8 cellular contexts compared by ENCODE assay signal in genomic region chr15:62119224-62119925, GRCh38. TPM values are rescaled to one million over a fixed set of nuclear protein-coding genes. Genes with fewer than 3 reads are reported as not detected.
DNase-seq lines count a peak whose midpoint lies in the region; TF ChIP-seq lines count a peak whose summit lies in the region.

No MANE protein-coding gene starts in this region.

- no peak overlapping the region for H2AK5ac ChIP-seq in mesendoderm (ENCODE audit: low read length)

- H3K9ac ChIP-seq in mesendoderm (ENCODE audit: low read length), result no peak overlapping the region

- H3K27ac ChIP-seq in Peyer's patch (peak overlapping the region; percentile 21 to 78 (median 50)), coronary artery (peak overlapping the region in 1 of 2 donors; percentile 71), mesendoderm (ENCODE audit: low read depth, low read length) (no peak overlapping the region), substantia nigra (ENCODE audit: low read depth, low read length, poor library complexity, severe bottlenecking) (no peak overlapping the region)

- peak; percentile 7 for DNase-seq in NCI-H510A treated with DMSO at 0.1 percent for 48 hours (lab: John Stamatoyannopoulos, UW)
- no peak for DNase-seq in NCI-H510A (lab: John Stamatoyannopoulos, UW)
- peak in 1 of 3 donors; percentile 56 for DNase-seq in Peyer's patch
- no peak for DNase-seq in coronary artery (ENCODE audit: low spot score)
- peak; percentile 80 for DNase-seq in mesendoderm
- DNase-seq in substantia nigra (lab: John Stamatoyannopoulos, UW), result no peak
- no peak for DNase-seq in ureter (ENCODE audit: low spot score)
- DNase-seq in ecto neural progenitor cell (ENCODE audit: low spot score), result no peak

- H2BK120ac ChIP-seq in mesendoderm (ENCODE audit: low read depth, low read length), result no peak overlapping the region

- no peak overlapping the region for H3K4ac ChIP-seq in mesendoderm (ENCODE audit: low read depth, low read length)

- H3K79me2 ChIP-seq in mesendoderm (ENCODE audit: control insufficient read depth, insufficient read depth, low read length), result no peaks in the 10 kb centered on the region

- H4K5ac ChIP-seq in mesendoderm (ENCODE audit: low read length), result no peak overlapping the region

- H3K36me3 ChIP-seq in Peyer's patch, result no peaks in the 10 kb centered on the region
- H3K36me3 ChIP-seq in mesendoderm (ENCODE audit: control insufficient read depth, insufficient read depth, low read length), result no peaks in the 10 kb centered on the region

- H3K27me3 ChIP-seq in Peyer's patch (no peaks in the 10 kb centered on the region), mesendoderm (ENCODE audit: insufficient read depth, low read length, poor library complexity) (no peaks in the 10 kb centered on the region)

- no peak for TF ChIP-seq POLR2A in Peyer's patch (IDR thresholded peaks at IDR 0.05)

- TF ChIP-seq CTCF in Peyer's patch (IDR thresholded peaks at IDR 0.05), result peak in 2 of 6 experiments; percentile 10 to 15
- TF ChIP-seq CTCF in coronary artery (IDR thresholded peaks at IDR 0.05), result no peak

- no peak overlapping the region for H3K56ac ChIP-seq in mesendoderm (ENCODE audit: low read length)

- H3K9me3 ChIP-seq in Peyer's patch, result no peaks in the 10 kb centered on the region

- H3K4me3 ChIP-seq in Peyer's patch, result peak overlapping the region in 2 of 4 donors; percentile 1 to 18
- peak overlapping the region; percentile 55 for H3K4me3 ChIP-seq in coronary artery
- H3K4me3 ChIP-seq in mesendoderm (ENCODE audit: low read length), result no peak overlapping the region

- H2BK5ac ChIP-seq in mesendoderm (ENCODE audit: low read length), result no peak overlapping the region

- H3K4me2 ChIP-seq in mesendoderm (ENCODE audit: low read length), result no peak overlapping the region

- WGBS in mesendoderm (ENCODE audit: extremely low coverage, insufficient coverage, low lambda C conversion rate), result no CpG with 5 or more reads among the region's 7 CpGs

- no peak overlapping the region for H3K23ac ChIP-seq in mesendoderm (ENCODE audit: low read length)

- H4K8ac ChIP-seq in mesendoderm (ENCODE audit: low read depth, low read length), result no peak overlapping the region

- no peaks in the 10 kb centered on the region for H3K79me1 ChIP-seq in mesendoderm (ENCODE audit: low read length)

- H3K4me1 ChIP-seq in Peyer's patch, result peaks cover 0 to 18% (median 0%) of the 10 kb centered on the region in 4 donors
- H3K4me1 ChIP-seq in mesendoderm (ENCODE audit: control insufficient read depth, low read depth, low read length), result peaks cover 4% of the 10 kb centered on the region

- H3K18ac ChIP-seq in mesendoderm (ENCODE audit: low read length), result no peak overlapping the region

- no peak overlapping the region for H2BK15ac ChIP-seq in mesendoderm (replicated peaks; ENCODE audit: low read depth)

RNA-seq across cellular contexts. Expression of gene C2CD4B, which starts 45.7 kb away (rescaled TPM):
- 1 to 10 TPM; 1.8 to 9.9 (median 3.5) TPM for total RNA-seq in Peyer's patch
- 0.42 TPM for polyA plus RNA-seq in mesendoderm (2013, experiment 1 of 2)
- 0.29 TPM for polyA plus RNA-seq in mesendoderm (2013, experiment 2 of 2)
- total RNA-seq in ureter, result 2.8 TPM

RNA-seq across cellular contexts. Expression of gene C2CD4A, which starts 52.6 kb away (rescaled TPM):
- 1 to 10 TPM in 1 of 4 donors, under 1 TPM in 1, not detected in 2; 0.18 to 1.7 TPM for total RNA-seq in Peyer's patch
- polyA plus RNA-seq in mesendoderm (2013, experiment 1 of 2), result 0.01 TPM
- polyA plus RNA-seq in mesendoderm (2013, experiment 2 of 2), result 0.04 TPM
- 0.49 TPM for total RNA-seq in ureter

RNA-seq across cellular contexts. Expression of gene VPS13C, which starts 59.1 kb away (rescaled TPM):
- total RNA-seq in Peyer's patch, result 100 to 1,000 TPM in 1 of 4 donors, 10 to 100 TPM in 3; 65.1 to 111 (median 70.4) TPM
- 2.4 TPM for polyA plus RNA-seq in mesendoderm (2013, experiment 1 of 2)
- 2.5 TPM for polyA plus RNA-seq in mesendoderm (2013, experiment 2 of 2)
- total RNA-seq in ureter, result 166 TPM

Comparison
In these comparisons a context has a peak if more than half of its experiments do, and no peak if none do; other contexts are left out.
1. DNase-seq: peak in NCI-H510A treated with DMSO at 0.1 percent for 48 hours (single experiment) and mesendoderm (single experiment); none in NCI-H510A (single experiment), coronary artery (single experiment), substantia nigra (0 of 49), ureter (single experiment) and ecto neural progenitor cell (single experiment).
2. H3K27ac ChIP-seq: peak in Peyer's patch (4 of 4); none in mesendoderm (single experiment) and substantia nigra (single experiment).